15 cellular contexts compared by ENCODE assay signal in the genomic region with DNA sequence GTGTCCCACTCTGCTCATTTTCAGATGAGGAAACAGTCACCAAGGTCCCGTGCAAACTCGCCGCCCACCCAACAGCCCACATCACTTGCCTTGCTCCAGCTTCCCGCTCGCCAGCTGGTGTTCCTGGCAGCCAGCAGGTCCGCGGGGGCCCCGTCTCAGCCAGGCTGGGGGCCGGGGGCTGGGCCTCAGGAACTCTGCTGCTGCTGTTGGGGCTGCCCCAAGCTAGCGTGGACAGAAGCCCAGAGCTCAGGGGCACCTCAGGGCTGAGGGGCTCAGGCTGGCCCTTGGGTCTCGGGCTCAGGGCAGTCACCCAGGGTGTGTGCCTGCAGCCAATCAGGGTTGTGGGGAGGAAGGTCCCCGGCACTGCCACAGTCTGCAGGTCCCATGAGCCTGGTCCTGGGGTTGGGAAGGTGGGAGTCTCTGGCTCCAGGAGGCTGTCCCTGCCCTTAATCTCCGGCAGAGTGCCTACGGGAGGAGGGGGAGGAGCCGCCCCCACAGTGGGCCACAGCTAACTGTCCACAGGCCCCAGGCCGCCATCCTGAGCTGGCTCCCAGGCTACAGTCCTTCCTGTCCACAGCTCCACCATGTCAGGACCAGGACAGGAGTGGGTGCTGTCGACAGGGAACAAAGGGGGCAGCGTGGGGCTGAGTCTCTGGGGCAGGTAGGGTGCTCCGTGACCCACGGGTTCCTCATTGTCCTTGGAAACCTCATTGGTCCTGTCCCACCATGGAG.
A peak's percentile ranks its signal among the peaks of the same experiment; 100 is the strongest.
DNase-seq lines count a peak whose midpoint lies in the region; ATAC-seq and TF ChIP-seq lines count a peak whose summit lies in the region.
"Had no signal": no experiment of that assay in that cellular context is flagged by ENCODE, and none has a peak within 500 bp of the region (broad histone marks: within the 10 kb centered on the region; RNA-seq: fewer than 3 reads in every experiment).

No MANE protein-coding gene starts in this region.

- H3K9me3 ChIP-seq in gastroesophageal sphincter (no peaks in the 10 kb centered on the region), mucosa of rectum (ENCODE audit: control insufficient read depth in 2 of 2, low read length in 2 of 2) (no peaks in the 10 kb centered on the region), suprapubic skin (no peaks in the 10 kb centered on the region)
- no peaks in the 10 kb centered on the region for H3K9me3 ChIP-seq in CD8-positive, alpha-beta memory T cell (ENCODE audit: low read length)
- H3K9me3 ChIP-seq: BLaER1 treated with 17β-estradiol and CSF1 and Interleukin-3, amounts not matched to agents 10 nM and 100 nM had no signal

- peaks cover 0 to 35% (median 8%) of the 10 kb centered on the region in 3 donors for H3K4me1 ChIP-seq in gastroesophageal sphincter
- peaks cover 0 to 5% of the 10 kb centered on the region in 2 donors for H3K4me1 ChIP-seq in mucosa of rectum (ENCODE audit: control insufficient read depth in 2 of 2, insufficient read depth in 2 of 2, low read length in 2 of 2)
- peaks cover 26% of the 10 kb centered on the region for H3K4me1 ChIP-seq in suprapubic skin
- no peaks in the 10 kb centered on the region for H3K4me1 ChIP-seq in CD8-positive, alpha-beta memory T cell (ENCODE audit: insufficient read depth, low read length)

- no peak overlapping the region for H3K4me3 Mint-ChIP-seq in CD8-positive, alpha-beta memory T cell
- H3K4me3 Mint-ChIP-seq: activated T-cell treated with anti-CD3 and anti-CD28 coated beads, Interleukin-2, amount 50 U/mL, for 4 hours had no signal

- no peak for TF ChIP-seq EP300 in gastroesophageal sphincter (IDR thresholded peaks at IDR 0.05)
- TF ChIP-seq EP300 in suprapubic skin (IDR thresholded peaks at IDR 0.05) = no peak

- peak overlapping the region in 1 of 2 donors; percentile 33 for H3K9ac ChIP-seq in mucosa of rectum (ENCODE audit: low read depth in 1 of 2, low read length in 2 of 2)

- H3K27ac ChIP-seq in RWPE1 (peak overlapping the region; percentile 64), gastroesophageal sphincter (peak overlapping the region in 3 of 4 donors; percentile 44 to 66 (median 62)), mucosa of rectum (ENCODE audit: low read depth in 2 of 2, low read length in 2 of 2) (peak overlapping the region; percentile 52 to 62), suprapubic skin (peak overlapping the region; percentile 81)
- no peak overlapping the region for H3K27ac ChIP-seq in CD8-positive, alpha-beta memory T cell (ENCODE audit: low read depth, low read length)
- H3K27ac ChIP-seq: SK-N-MC had no signal

- DNase-seq in RWPE1 (ENCODE audit: low spot score) (no peak), suprapubic skin (ENCODE audit: low spot score in 2 of 2) (no peak), NCI-H2107 (lab: John Stamatoyannopoulos, UW) (no peak)
- no peak for DNase-seq in CD8-positive, alpha-beta memory T cell
- DNase-seq: activated CD4-positive, alpha-beta T cell treated with anti-CD3 and anti-CD28 coated beads, Interleukin-2, amount 50 U/mL, for 1 hour; activated T-cell treated with anti-CD3 and anti-CD28 coated beads, Interleukin-2, amount 50 U/mL, for 4 hours; cerebellar nuclear complex; NCI-H1436 treated with DMSO at 0.1 percent for 48 hours; NCI-H510A had no signal

- peak; percentile 48 for ATAC-seq in gastroesophageal sphincter
- no peak for ATAC-seq in GM21447 (IDR thresholded peaks at IDR 0.05; ENCODE audit: unreplicated experiment)
- ATAC-seq in GM18873 (IDR thresholded peaks at IDR 0.05; ENCODE audit: low FRiP score, unreplicated experiment) = no peak

- no peak for TF ChIP-seq POLR2A in gastroesophageal sphincter (IDR thresholded peaks at IDR 0.05)
- no peak for TF ChIP-seq POLR2A in suprapubic skin (IDR thresholded peaks at IDR 0.05)

- TF ChIP-seq CTCF in RWPE1 (conservative IDR thresholded peaks at IDR 0.05; ENCODE audit: low read depth) (no peak), gastroesophageal sphincter (IDR thresholded peaks at IDR 0.05) (no peak), suprapubic skin (IDR thresholded peaks at IDR 0.05) (no peak)

- peaks cover 0 to 19% (median 6%) of the 10 kb centered on the region in 3 donors for H3K36me3 Mint-ChIP-seq in CD8-positive, alpha-beta memory T cell

- no peaks in the 10 kb centered on the region for H3K4me1 Mint-ChIP-seq in CD8-positive, alpha-beta memory T cell

- peak overlapping the region in 1 of 8 donors; percentile 33 for H3K27ac Mint-ChIP-seq in CD8-positive, alpha-beta memory T cell

- H3K4me3 ChIP-seq in gastroesophageal sphincter (no peak overlapping the region), mucosa of rectum (ENCODE audit: low read length in 2 of 2) (no peak overlapping the region), suprapubic skin (no peak overlapping the region)
- H3K4me3 ChIP-seq in CD8-positive, alpha-beta memory T cell (ENCODE audit: low read length) = no peak overlapping the region
- H3K4me3 ChIP-seq: BLaER1 treated with 17β-estradiol and CSF1 and Interleukin-3, amounts not matched to agents 10 nM and 100 nM; SK-N-MC had no signal

- POLR2A ChIA-PET in RWPE1 (lab: Yijun Ruan, JAX; ENCODE audit: low non-redundant PET) = no interaction called here
- POLR2A ChIA-PET in CD8-positive, alpha-beta memory T cell (lab: Charles Lee) = interaction anchor here (0.7 kb wide), 1 partner anchor 241 kb away, joined by 6 read pairs; no protein-coding TSS in a partner anchor

- no peaks in the 10 kb centered on the region for H3K27me3 Mint-ChIP-seq in CD8-positive, alpha-beta memory T cell

- H3K36me3 ChIP-seq in gastroesophageal sphincter (peaks cover 0 to 23% of the 10 kb centered on the region in 2 donors), mucosa of rectum (ENCODE audit: control insufficient read depth in 2 of 2, insufficient read depth in 2 of 2, low read length in 2 of 2) (peaks cover 5 to 10% of the 10 kb centered on the region in 2 donors), suprapubic skin (peaks cover 15% of the 10 kb centered on the region)
- H3K36me3 ChIP-seq in CD8-positive, alpha-beta memory T cell (ENCODE audit: insufficient read depth, low read length) = peaks cover 1% of the 10 kb centered on the region

- CTCF ChIA-PET in RWPE1 (lab: Yijun Ruan, JAX) = no interaction called here
- CTCF ChIA-PET in CD8-positive, alpha-beta memory T cell (lab: Charles Lee) = interaction anchor here (1.4 kb wide), 1 partner anchor 31 kb away, joined by 3 read pairs; no protein-coding TSS in a partner anchor

- H3K27me3 ChIP-seq in gastroesophageal sphincter (no peaks in the 10 kb centered on the region), mucosa of rectum (ENCODE audit: control insufficient read depth in 2 of 2, insufficient read depth in 2 of 2, low read length in 2 of 2) (no peaks in the 10 kb centered on the region), suprapubic skin (no peaks in the 10 kb centered on the region)
- no peaks in the 10 kb centered on the region for H3K27me3 ChIP-seq in CD8-positive, alpha-beta memory T cell (ENCODE audit: insufficient read depth, low read length, poor library complexity, severe bottlenecking)
- H3K27me3 ChIP-seq: BLaER1 treated with 17β-estradiol and CSF1 and Interleukin-3, amounts not matched to agents 10 nM and 100 nM had no signal

- no peaks in the 10 kb centered on the region for H3K9me3 Mint-ChIP-seq in CD8-positive, alpha-beta memory T cell
- H3K9me3 Mint-ChIP-seq: activated T-cell treated with anti-CD3 and anti-CD28 coated beads, Interleukin-2, amount 50 U/mL, for 4 hours had no signal

- no CpG with 5 or more reads among the region's 20 CpGs for WGBS in gastroesophageal sphincter (ENCODE audit: low coverage in 1 of 2), 2 donors
- WGBS in suprapubic skin = 82% methylated on average over 3 of the region's 20 CpGs
